In genomic region chr1:107618539-107618938, GRCh38 we compare ENCODE assay signal across 8 cellular contexts.
"Had no signal": no experiment of that assay in that cellular context is flagged by ENCODE, and none has a peak within 500 bp of the region (broad histone marks: within the 10 kb centered on the region; RNA-seq: fewer than 3 reads in every experiment).

No MANE protein-coding gene starts in this region.

- H3K4me1 ChIP-seq: HAP-1 had no signal

- DNase-seq: GM23248, GOT3, H7, IMR-90, KG1 had no signal

- H3K9me3 ChIP-seq: HAP-1 had no signal

- H3K36me3 ChIP-seq: HAP-1 had no signal

- H3K4me3 ChIP-seq: GM23248, HAP-1, K562 had no signal

- ATAC-seq: HCT116, K562 had no signal
